Comparison of ENCODE assay signal across 2 cellular contexts in the genomic region with DNA sequence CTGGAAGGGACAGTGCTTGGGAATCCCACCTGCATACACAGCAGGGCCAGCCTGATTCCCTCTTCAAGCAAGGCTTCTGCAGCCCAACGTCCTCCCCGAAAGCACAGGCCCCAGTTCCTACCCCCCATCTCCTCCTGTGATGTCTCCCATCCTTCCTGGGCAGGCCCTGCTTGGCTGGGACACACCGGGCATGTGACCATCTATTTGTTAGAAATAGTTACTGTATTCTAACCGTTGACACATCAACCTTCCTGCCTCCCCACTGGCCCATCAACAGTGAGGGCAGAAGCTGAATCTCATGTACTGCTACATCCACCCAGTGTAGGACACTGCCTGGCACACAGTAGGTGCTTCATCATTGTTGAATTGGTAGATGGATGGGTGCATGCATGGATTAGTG.
TF ChIP-seq lines count a peak whose summit lies in the region.

No MANE protein-coding gene starts in this region.

TF ChIP-seq in H1, 55 proteins besides CTCF, POLR2A, EP300 and RAD21:
- no peak for TF ChIP-seq YY1 (IDR thresholded peaks at IDR 0.05; ENCODE audit: low read depth, low read length)
- no peak for TF ChIP-seq TAF7 (optimal IDR thresholded peaks at IDR 0.05; ENCODE audit: borderline replicate concordance, low read depth, low read length)
- TF ChIP-seq TBP (IDR thresholded peaks at IDR 0.05; ENCODE audit: low read depth, low read length), result no peak
- no peak for TF ChIP-seq KDM4A (IDR thresholded peaks at IDR 0.05; ENCODE audit: low read depth, low read length, severe bottlenecking)
- TF ChIP-seq SIN3A (conservative IDR thresholded peaks at IDR 0.05 in 1 of 2, IDR thresholded peaks at IDR 0.05 in 1 of 2; ENCODE audit: low read depth in 1 of 2, low read length in 2 of 2), result no peak
- no peak for TF ChIP-seq PHF8 (conservative IDR thresholded peaks at IDR 0.05; ENCODE audit: low read depth, low read length)
- TF ChIP-seq POLR2AphosphoS5 (IDR thresholded peaks at IDR 0.05; ENCODE audit: low read depth, low read length), result no peak
- no peak for TF ChIP-seq SP4 (IDR thresholded peaks at IDR 0.05; ENCODE audit: low read length)
- TF ChIP-seq KDM5A (IDR thresholded peaks at IDR 0.05; ENCODE audit: low read length), result no peak
- TF ChIP-seq JUN (IDR thresholded peaks at IDR 0.05; ENCODE audit: low read depth, low read length), result no peak
- TF ChIP-seq CEBPB (IDR thresholded peaks at IDR 0.05; ENCODE audit: low read depth, low read length), result no peak

TF ChIP-seq in SK-N-SH, 30 proteins besides CTCF, POLR2A, EP300 and RAD21:
- TF ChIP-seq GATA2 (CRISPR knock-in tag; IDR thresholded peaks at IDR 0.05), result no peak
- TF ChIP-seq POLR2AphosphoS5 (IDR thresholded peaks at IDR 0.05; ENCODE audit: low read depth, low read length), result no peak
TF ChIP-seq in SK-N-SH: peak in this region for 0.
